ENCODE assay signal across 1 cellular context in the genomic region with DNA sequence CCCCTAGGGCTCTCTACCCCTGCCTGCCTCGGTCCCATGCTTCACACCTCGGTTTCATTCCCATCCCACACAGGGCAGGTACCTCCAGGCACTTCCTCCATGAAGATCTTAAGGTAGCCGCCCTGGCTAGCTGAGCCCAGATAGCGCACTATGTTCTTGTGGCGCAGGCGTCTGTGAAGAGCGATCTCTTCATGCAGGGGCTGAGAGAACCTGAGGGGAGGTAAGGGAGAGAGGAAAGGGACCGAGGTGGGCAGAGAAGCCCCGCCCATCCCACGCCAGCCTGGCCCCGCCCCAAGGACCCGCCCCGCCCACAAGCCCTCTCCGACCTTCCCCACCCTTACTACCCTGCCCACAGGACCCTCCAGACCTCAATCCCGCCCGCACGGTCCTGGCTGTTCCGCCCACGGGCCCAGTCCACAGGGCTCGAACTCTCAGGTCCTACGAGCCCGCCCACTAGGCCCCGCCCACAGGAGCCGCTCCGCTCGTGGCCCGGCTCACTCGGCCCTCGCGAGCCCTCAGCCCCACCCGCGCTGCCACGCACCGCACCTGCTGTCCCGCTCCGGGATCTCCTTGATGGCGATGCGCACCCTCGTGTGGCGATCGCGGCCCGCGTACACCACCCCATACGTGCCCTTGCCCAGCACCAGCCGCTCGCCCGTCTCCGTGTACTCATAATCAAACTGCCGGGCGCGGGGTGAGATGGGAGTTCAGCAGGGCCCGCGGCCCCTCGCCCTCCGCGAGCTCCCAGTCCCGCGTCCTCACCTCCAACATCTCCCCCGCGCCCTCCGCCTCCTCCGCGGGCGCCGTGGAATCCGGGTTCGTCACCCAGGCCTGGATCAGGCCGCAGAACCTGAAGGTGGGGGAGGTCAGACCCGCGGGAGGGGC.
A peak's percentile ranks its signal among the peaks of the same experiment; 100 is the strongest.
TF ChIP-seq lines count a peak whose summit lies in the region.

No MANE protein-coding gene starts in this region.

TF ChIP-seq in H1, 55 proteins besides CTCF, POLR2A, EP300 and RAD21:
- TF ChIP-seq POU5F1 (IDR thresholded peaks at IDR 0.05; ENCODE audit: low read depth, low read length) (no peak), SIX5 (IDR thresholded peaks at IDR 0.05; ENCODE audit: low read depth, low read length) (no peak), HDAC2 (IDR thresholded peaks at IDR 0.05; ENCODE audit: borderline replicate concordance in 1 of 2, low read depth in 2 of 2, low read length in 2 of 2) (no peak), SIN3A (conservative IDR thresholded peaks at IDR 0.05 in 1 of 2, IDR thresholded peaks at IDR 0.05 in 1 of 2; ENCODE audit: low read depth in 1 of 2, low read length in 2 of 2) (0 out of 4 replicates have a peak, but pooled peaks of 1 of the 2 experiments have one; percentile 17), RBBP5 (IDR thresholded peaks at IDR 0.05; ENCODE audit: borderline replicate concordance, low read depth, low read length) (no peak; the same call in 1 of the 2 replicates), BACH1 (IDR thresholded peaks at IDR 0.05; ENCODE audit: low read length) (peak; percentile 7; the same call in 1 of the 2 replicates), CREB1 (IDR thresholded peaks at IDR 0.05) (no peak), E2F6 (IDR thresholded peaks at IDR 0.05) (no peak), CBX8 (IDR thresholded peaks at IDR 0.05; ENCODE audit: borderline replicate concordance, low read depth, low read length) (no peak), TEAD4 (IDR thresholded peaks at IDR 0.05; ENCODE audit: low read depth, low read length) (no peak), PHF8 (conservative IDR thresholded peaks at IDR 0.05; ENCODE audit: low read depth, low read length) (no peak), TAF1 (IDR thresholded peaks at IDR 0.05; ENCODE audit: low read depth, low read length) (no peak), SIRT6 (IDR thresholded peaks at IDR 0.05; ENCODE audit: low read length) (no peak), POLR2AphosphoS5 (IDR thresholded peaks at IDR 0.05; ENCODE audit: low read depth, low read length) (no peak), EZH2 (IDR thresholded peaks at IDR 0.05; ENCODE audit: low read depth, low read length, severe bottlenecking) (peak; percentile 33), RNF2 (IDR thresholded peaks at IDR 0.05; ENCODE audit: borderline replicate concordance, low read depth, low read length, missing control alignments, poor library complexity, severe bottlenecking) (no peak), SRF (IDR thresholded peaks at IDR 0.05; ENCODE audit: low read depth, low read length) (no peak), GABPA (IDR thresholded peaks at IDR 0.05; ENCODE audit: borderline replicate concordance, insufficient read depth, low read length) (no peak), KDM4A (IDR thresholded peaks at IDR 0.05; ENCODE audit: low read depth, low read length, severe bottlenecking) (peak; percentile 96)
- TF ChIP-seq, protein P1, sequence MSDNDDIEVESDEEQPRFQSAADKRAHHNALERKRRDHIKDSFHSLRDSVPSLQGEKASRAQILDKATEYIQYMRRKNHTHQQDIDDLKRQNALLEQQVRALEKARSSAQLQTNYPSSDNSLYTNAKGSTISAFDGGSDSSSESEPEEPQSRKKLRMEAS (IDR thresholded peaks at IDR 0.05) = peak; percentile 53; the same call in 1 of the 2 replicates
